ENCODE assay signal across 22 cellular contexts in the genomic region with DNA sequence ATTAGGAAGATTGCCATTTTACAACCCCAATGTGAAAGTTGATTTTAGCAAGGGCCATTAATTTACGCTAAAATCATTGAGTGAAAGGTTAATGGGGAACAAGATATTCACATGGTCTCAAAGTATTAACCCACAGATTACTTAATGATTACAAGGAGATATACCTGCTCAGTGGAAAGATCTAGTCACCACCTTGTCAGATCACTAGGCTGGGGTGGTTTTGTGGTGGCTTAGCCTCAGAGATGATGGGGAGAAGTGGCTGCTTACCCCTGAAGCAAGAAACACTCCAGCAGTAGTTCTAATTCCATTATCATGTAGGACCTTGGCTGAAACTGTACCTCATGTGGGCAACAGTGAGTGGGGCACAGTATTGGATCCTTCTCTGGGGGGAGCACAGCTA. TPM values are rescaled to one million over a fixed set of nuclear protein-coding genes. Genes with fewer than 3 reads are reported as not detected.
DNase-seq lines count a peak whose midpoint lies in the region; ATAC-seq lines count a peak whose summit lies in the region.
"Had no signal": no experiment of that assay in that cellular context is flagged by ENCODE, and none has a peak within 500 bp of the region (broad histone marks: within the 10 kb centered on the region; RNA-seq: fewer than 3 reads in every experiment).

No MANE protein-coding gene starts in this region.

- H3K27ac Mint-ChIP-seq in activated T-cell treated with anti-CD3 and anti-CD28 coated beads, Interleukin-2, amount 50 U/mL, for 72 hours: peak overlapping the region; percentile 61
- no peak overlapping the region for H3K27ac Mint-ChIP-seq in activated naive CD8-positive, alpha-beta T cell treated with anti-CD3 and anti-CD28 coated beads for 36 hours
- H3K27ac Mint-ChIP-seq in stimulated activated memory B cell treated with anti-CD40 and anti-IgM and Interleukin-4, amounts not matched to agents 10 μg/mL and 1 μg/mL and 100 μg/mL, for 72 hours: no peak overlapping the region
- no peak overlapping the region for H3K27ac Mint-ChIP-seq in stimulated activated naive CD8-positive, alpha-beta T cell treated with anti-CD3 and anti-CD28 coated beads, Interleukin-15, amount 100 ng/mL, for 72 hours
- H3K27ac Mint-ChIP-seq: CD14-positive monocyte; CD4-positive, alpha-beta T cell; HFFc6 had no signal

- DNase-seq in activated T-cell treated with anti-CD3 and anti-CD28 coated beads, Interleukin-2, amount 50 U/mL, for 72 hours: no peak
- DNase-seq in activated T-cell treated with anti-CD3 and anti-CD28 coated beads for 4 hours: no peak
- peak; percentile 29 for DNase-seq in activated naive CD8-positive, alpha-beta T cell treated with anti-CD3 and anti-CD28 coated beads for 36 hours
- DNase-seq in stimulated activated naive CD8-positive, alpha-beta T cell treated with anti-CD3 and anti-CD28 coated beads, Interleukin-15, amount 100 ng/mL, for 72 hours: peak in 1 of 2 donors; percentile 28
- DNase-seq in anterior cingulate cortex (lab: John Stamatoyannopoulos, UW): no peak
- DNase-seq in left colon: no peak
- DNase-seq in stimulated activated CD4-positive, alpha-beta T cell treated with anti-CD3 and anti-CD28 coated beads, Interleukin-4, amount 100 ng/mL, for 4 hours: no peak
- DNase-seq: 8988T; ACHN; AML-193; BE2C; CD4-positive, alpha-beta T cell; CD8-positive, alpha-beta memory T cell; DMS 273 treated with DMSO at 0.1 percent for 48 hours; DMS79; EL; GF-D8; GOT3; HFFc6 had no signal

- H3K4me3 Mint-ChIP-seq in activated T-cell treated with anti-CD3 and anti-CD28 coated beads, Interleukin-2, amount 50 U/mL, for 72 hours: no peak overlapping the region
- H3K4me3 Mint-ChIP-seq in activated naive CD8-positive, alpha-beta T cell treated with anti-CD3 and anti-CD28 coated beads for 36 hours: no peak overlapping the region
- no peak overlapping the region for H3K4me3 Mint-ChIP-seq in stimulated activated memory B cell treated with anti-CD40 and anti-IgM and Interleukin-4, amounts not matched to agents 10 μg/mL and 1 μg/mL and 100 μg/mL, for 72 hours
- no peak overlapping the region for H3K4me3 Mint-ChIP-seq in stimulated activated naive CD8-positive, alpha-beta T cell treated with anti-CD3 and anti-CD28 coated beads, Interleukin-15, amount 100 ng/mL, for 72 hours
- H3K4me3 Mint-ChIP-seq: CD14-positive monocyte; CD4-positive, alpha-beta T cell; CD8-positive, alpha-beta memory T cell; HFFc6 had no signal

- H3K4me1 Mint-ChIP-seq in activated T-cell treated with anti-CD3 and anti-CD28 coated beads, Interleukin-2, amount 50 U/mL, for 72 hours (ENCODE audit: low read depth): no peaks in the 10 kb centered on the region
- peaks cover 8% of the 10 kb centered on the region for H3K4me1 Mint-ChIP-seq in activated naive CD8-positive, alpha-beta T cell treated with anti-CD3 and anti-CD28 coated beads for 36 hours
- H3K4me1 Mint-ChIP-seq in stimulated activated memory B cell treated with anti-CD40 and anti-IgM and Interleukin-4, amounts not matched to agents 10 μg/mL and 1 μg/mL and 100 μg/mL, for 72 hours: peaks cover 4% of the 10 kb centered on the region
- peaks cover 12% of the 10 kb centered on the region for H3K4me1 Mint-ChIP-seq in stimulated activated naive CD8-positive, alpha-beta T cell treated with anti-CD3 and anti-CD28 coated beads, Interleukin-15, amount 100 ng/mL, for 72 hours
- H3K4me1 Mint-ChIP-seq: CD14-positive monocyte; CD8-positive, alpha-beta memory T cell had no signal

- intact Hi-C loops in left colon (cut with DNase I, micrococcal nuclease): no loop called here

- ATAC-seq in activated T-cell treated with anti-CD3 and anti-CD28 coated beads, Interleukin-2, amount 50 U/mL, for 72 hours (replicated peaks in 1 of 2): no peak
- peak; percentile 43 for ATAC-seq in stimulated activated memory B cell treated with anti-CD40 and anti-IgM and Interleukin-4, amounts not matched to agents 10 μg/mL and 1 μg/mL and 100 μg/mL, for 72 hours
- peak; percentile 83 for ATAC-seq in stimulated activated naive CD8-positive, alpha-beta T cell treated with anti-CD3 and anti-CD28 coated beads, Interleukin-15, amount 100 ng/mL, for 72 hours
- no peak for ATAC-seq in left colon
- ATAC-seq: A549 had no signal

- no peaks in the 10 kb centered on the region for H3K27me3 Mint-ChIP-seq in activated T-cell treated with anti-CD3 and anti-CD28 coated beads, Interleukin-2, amount 50 U/mL, for 72 hours (ENCODE audit: low read depth)
- H3K27me3 Mint-ChIP-seq in activated naive CD8-positive, alpha-beta T cell treated with anti-CD3 and anti-CD28 coated beads for 36 hours: no peaks in the 10 kb centered on the region
- no peaks in the 10 kb centered on the region for H3K27me3 Mint-ChIP-seq in stimulated activated memory B cell treated with anti-CD40 and anti-IgM and Interleukin-4, amounts not matched to agents 10 μg/mL and 1 μg/mL and 100 μg/mL, for 72 hours
- no peaks in the 10 kb centered on the region for H3K27me3 Mint-ChIP-seq in stimulated activated naive CD8-positive, alpha-beta T cell treated with anti-CD3 and anti-CD28 coated beads, Interleukin-15, amount 100 ng/mL, for 72 hours
- H3K27me3 Mint-ChIP-seq: CD4-positive, alpha-beta T cell had no signal

- H3K36me3 Mint-ChIP-seq in activated T-cell treated with anti-CD3 and anti-CD28 coated beads, Interleukin-2, amount 50 U/mL, for 72 hours (ENCODE audit: insufficient read depth in 2 of 2): no peaks in the 10 kb centered on the region
- H3K36me3 Mint-ChIP-seq in activated naive CD8-positive, alpha-beta T cell treated with anti-CD3 and anti-CD28 coated beads for 36 hours: no peaks in the 10 kb centered on the region
- H3K36me3 Mint-ChIP-seq in stimulated activated memory B cell treated with anti-CD40 and anti-IgM and Interleukin-4, amounts not matched to agents 10 μg/mL and 1 μg/mL and 100 μg/mL, for 72 hours: no peaks in the 10 kb centered on the region
- H3K36me3 Mint-ChIP-seq: CD14-positive monocyte; CD8-positive, alpha-beta memory T cell had no signal

- no peaks in the 10 kb centered on the region for H3K9me3 Mint-ChIP-seq in activated T-cell treated with anti-CD3 and anti-CD28 coated beads, Interleukin-2, amount 50 U/mL, for 72 hours
- no peaks in the 10 kb centered on the region for H3K9me3 Mint-ChIP-seq in activated naive CD8-positive, alpha-beta T cell treated with anti-CD3 and anti-CD28 coated beads for 36 hours
- no peaks in the 10 kb centered on the region for H3K9me3 Mint-ChIP-seq in stimulated activated memory B cell treated with anti-CD40 and anti-IgM and Interleukin-4, amounts not matched to agents 10 μg/mL and 1 μg/mL and 100 μg/mL, for 72 hours
- H3K9me3 Mint-ChIP-seq in stimulated activated naive CD8-positive, alpha-beta T cell treated with anti-CD3 and anti-CD28 coated beads, Interleukin-15, amount 100 ng/mL, for 72 hours: no peaks in the 10 kb centered on the region
- H3K9me3 Mint-ChIP-seq: CD4-positive, alpha-beta T cell; CD8-positive, alpha-beta memory T cell; HFFc6 had no signal

RNA-seq across cellular contexts. Expression of a gene that starts 20.1 kb away (rescaled TPM):
- 10 to 100 TPM; 34.1 to 42.4 TPM for total RNA-seq in activated T-cell treated with anti-CD3 and anti-CD28 coated beads, Interleukin-2, amount 50 U/mL, for 72 hours
- 10 to 100 TPM; 31.5 to 32.8 TPM for total RNA-seq in activated naive CD8-positive, alpha-beta T cell treated with anti-CD3 and anti-CD28 coated beads for 36 hours
- total RNA-seq in left colon: 10 to 100 TPM; 28.6 to 31.0 TPM

RNA-seq across cellular contexts. Expression of a gene that starts 50.3 kb away (rescaled TPM):
- total RNA-seq in activated T-cell treated with anti-CD3 and anti-CD28 coated beads, Interleukin-2, amount 50 U/mL, for 72 hours: 10 to 100 TPM; 27.5 to 30.4 TPM
- 10 to 100 TPM; 68.0 to 69.1 TPM for total RNA-seq in activated naive CD8-positive, alpha-beta T cell treated with anti-CD3 and anti-CD28 coated beads for 36 hours
- total RNA-seq in left colon: 10 to 100 TPM; 27.2 to 31.2 TPM

Comparison
In these comparisons a context has a peak if more than half of its experiments do, and no peak if none do; other contexts are left out.
1. ATAC-seq: peak in stimulated activated memory B cell treated with anti-CD40 and anti-IgM and Interleukin-4, amounts not matched to agents 10 μg/mL and 1 μg/mL and 100 μg/mL, for 72 hours (single experiment) and stimulated activated naive CD8-positive, alpha-beta T cell treated with anti-CD3 and anti-CD28 coated beads, Interleukin-15, amount 100 ng/mL, for 72 hours (single experiment); none in activated T-cell treated with anti-CD3 and anti-CD28 coated beads, Interleukin-2, amount 50 U/mL, for 72 hours (0 of 2) and left colon (single experiment).